1 cellular context compared by ENCODE assay signal in the genomic region with DNA sequence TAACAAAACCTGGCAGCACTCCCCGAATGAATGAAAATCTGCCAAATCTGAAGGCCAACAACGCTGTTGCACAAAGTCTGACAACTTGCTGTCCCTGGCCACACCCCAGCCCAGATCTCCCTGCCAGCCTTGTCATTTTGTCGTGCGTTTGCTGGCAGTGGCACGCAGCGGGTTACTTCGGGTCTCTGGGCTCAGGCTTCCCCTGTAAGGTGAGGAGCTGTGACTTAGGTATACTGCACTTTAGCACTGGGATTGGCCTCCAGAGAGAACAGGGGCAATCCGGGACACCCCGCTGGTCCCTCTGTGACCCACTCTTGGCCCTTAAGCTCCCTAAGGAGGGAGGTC.
TF ChIP-seq lines count a peak whose summit lies in the region.

No MANE protein-coding gene starts in this region.

TF ChIP-seq in K562, 482 proteins besides CTCF, POLR2A, EP300 and RAD21 (continued from another document):
- TF ChIP-seq, protein P1, sequence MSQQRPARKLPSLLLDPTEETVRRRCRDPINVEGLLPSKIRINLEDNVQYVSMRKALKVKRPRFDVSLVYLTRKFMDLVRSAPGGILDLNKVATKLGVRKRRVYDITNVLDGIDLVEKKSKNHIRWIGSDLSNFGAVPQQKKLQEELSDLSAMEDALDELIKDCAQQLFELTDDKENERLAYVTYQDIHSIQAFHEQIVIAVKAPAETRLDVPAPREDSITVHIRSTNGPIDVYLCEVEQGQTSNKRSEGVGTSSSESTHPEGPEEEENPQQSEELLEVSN (IDR thresholded peaks at IDR 0.05; ENCODE audit: borderline replicate concordance in 1 of 2, extremely low read depth in 1 of 2, insufficient read depth in 1 of 2, insufficient read length in 1 of 2, low read depth in 1 of 2, low read length in 1 of 2, poor library complexity in 1 of 2, severe bottlenecking in 1 of 2) = no peak
- no peak for TF ChIP-seq NFE2 (IDR thresholded peaks at IDR 0.05; ENCODE audit: low read depth)
- no peak for TF ChIP-seq COPS2 (conservative IDR thresholded peaks at IDR 0.05)
- no peak for TF ChIP-seq ZNF140 (CRISPR knock-in tag; IDR thresholded peaks at IDR 0.05)
- no peak for TF ChIP-seq BRF1 (IDR thresholded peaks at IDR 0.05; ENCODE audit: borderline replicate concordance, extremely low read depth, insufficient read length)
- no peak for TF ChIP-seq HMG20A (CRISPR knock-in tag; conservative IDR thresholded peaks at IDR 0.05)
- TF ChIP-seq LEF1 (IDR thresholded peaks at IDR 0.05) = no peak
